ENCODE assay signal across 25 cellular contexts in the genomic region with DNA sequence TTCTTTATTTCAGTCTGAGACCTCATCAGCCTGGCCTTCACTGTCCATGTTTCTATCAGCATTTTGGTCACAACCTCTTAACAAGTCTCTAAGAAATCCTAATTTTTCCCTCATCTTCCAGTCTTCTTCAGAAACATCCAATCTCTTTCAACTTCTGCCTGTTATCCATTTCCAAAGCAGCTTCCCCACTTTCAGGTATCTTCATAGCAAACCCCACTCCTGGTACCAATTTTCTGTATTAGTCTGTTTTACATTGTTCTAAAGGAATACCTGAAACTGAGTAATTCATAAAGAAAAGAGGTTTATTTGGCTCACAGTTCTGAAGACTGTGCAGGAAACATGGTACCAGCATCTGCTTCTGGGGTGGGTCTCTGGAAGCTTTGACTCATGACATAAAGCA. TPM values are rescaled to one million over a fixed set of nuclear protein-coding genes. Genes with fewer than 3 reads are reported as not detected.
DNase-seq lines count a peak whose midpoint lies in the region; ATAC-seq, FAIRE-seq and TF ChIP-seq lines count a peak whose summit lies in the region.
"Had no signal": no experiment of that assay in that cellular context is flagged by ENCODE, and none has a peak within 500 bp of the region (broad histone marks: within the 10 kb centered on the region; RNA-seq: fewer than 3 reads in every experiment).

No MANE protein-coding gene starts in this region.

- H3K9me3 ChIP-seq in HEK293 (ENCODE audit: control insufficient read depth, insufficient read depth, low read depth, low read length) (no peaks in the 10 kb centered on the region), K562 (replicated peaks; ENCODE audit: control insufficient read depth, insufficient read depth, low read depth, low read length) (no peaks in the 10 kb centered on the region), Caco-2 (peaks cover 7% of the 10 kb centered on the region)
- H3K9me3 ChIP-seq: BE2C had no signal

- no peaks in the 10 kb centered on the region for H4K20me1 ChIP-seq in K562 (replicated peaks; ENCODE audit: control insufficient read depth, insufficient read depth, low read length)
- H4K20me1 ChIP-seq: BLaER1 had no signal

- peaks cover 5% of the 10 kb centered on the region for H3K36me3 Mint-ChIP-seq in endothelial cell (ENCODE audit: low read depth, unreplicated experiment)
- no peaks in the 10 kb centered on the region for H3K36me3 Mint-ChIP-seq in Caco-2 (ENCODE audit: insufficient read depth, unreplicated experiment)
- H3K36me3 Mint-ChIP-seq: CD14-positive monocyte; CD4-positive, CD25-positive, alpha-beta regulatory T cell had no signal

- no peak for TF ChIP-seq POLR2A in K562 (conservative IDR thresholded peaks at IDR 0.05)

- no peak overlapping the region for H2AFZ ChIP-seq in K562 (ENCODE audit: low read depth, low read length)

- H3K27ac Mint-ChIP-seq in endothelial cell (ENCODE audit: unreplicated experiment): no peak overlapping the region
- no peak overlapping the region for H3K27ac Mint-ChIP-seq in Caco-2 (ENCODE audit: unreplicated experiment)
- H3K27ac Mint-ChIP-seq: CD14-positive monocyte; CD4-positive, alpha-beta memory T cell; CD4-positive, CD25-positive, alpha-beta regulatory T cell; CD8-positive, alpha-beta memory T cell had no signal

- H3K4me1 ChIP-seq in HEK293 (ENCODE audit: control insufficient read depth, insufficient read depth, low read length) (no peaks in the 10 kb centered on the region), K562 (replicated peaks in 1 of 2; ENCODE audit: control insufficient read depth in 2 of 2, insufficient read depth in 2 of 2, low read length in 2 of 2) (no peaks in the 10 kb centered on the region), Caco-2 (no peaks in the 10 kb centered on the region)
- H3K4me1 ChIP-seq: BE2C, BLaER1 had no signal

- no peak for TF ChIP-seq CTCF in HEK293 (tag by site-specific recombination; IDR thresholded peaks at IDR 0.05)
- no peak for TF ChIP-seq CTCF in K562 (IDR thresholded peaks at IDR 0.05 in 2 of 3, conservative IDR thresholded peaks at IDR 0.05 in 1 of 3; ENCODE audit: insufficient read depth in 2 of 3, low read depth in 1 of 3, low read length in 3 of 3)
- no peak for TF ChIP-seq CTCF in endothelial cell (IDR thresholded peaks at IDR 0.05; ENCODE audit: unreplicated experiment)
- TF ChIP-seq CTCF in Caco-2 (IDR thresholded peaks at IDR 0.05; ENCODE audit: insufficient read depth in 1 of 2, low read depth in 1 of 2, low read length in 1 of 2, severe bottlenecking in 1 of 2, unreplicated experiment in 1 of 2): no peak

- no peak for TF ChIP-seq EP300 in K562 (IDR thresholded peaks at IDR 0.05; ENCODE audit: low read length)

- no peaks in the 10 kb centered on the region for H3K79me2 ChIP-seq in K562 (ENCODE audit: control insufficient read depth, insufficient read depth, low read length)

- in situ Hi-C loops in K562 (cut with MboI): no loop called here

- H3K4me1 Mint-ChIP-seq in endothelial cell (ENCODE audit: unreplicated experiment): no peaks in the 10 kb centered on the region
- no peaks in the 10 kb centered on the region for H3K4me1 Mint-ChIP-seq in Caco-2 (ENCODE audit: low read depth, unreplicated experiment)
- H3K4me1 Mint-ChIP-seq: CD14-positive monocyte; CD4-positive, alpha-beta memory T cell; CD4-positive, CD25-positive, alpha-beta regulatory T cell; CD8-positive, alpha-beta memory T cell had no signal

- H3K9ac ChIP-seq in K562 (ENCODE audit: insufficient read depth in 1 of 2, low read depth in 2 of 2, low read length in 2 of 2): no peak overlapping the region
- H3K9ac ChIP-seq: BLaER1 had no signal

- H3K27me3 Mint-ChIP-seq in endothelial cell (ENCODE audit: unreplicated experiment) (no peaks in the 10 kb centered on the region), Caco-2 (ENCODE audit: insufficient read depth, unreplicated experiment) (peaks cover 8% of the 10 kb centered on the region)

- H3K4me3 ChIP-seq in HEK293 (ENCODE audit: low read depth, low read length) (no peak overlapping the region), K562 (no peak overlapping the region), Caco-2 (ENCODE audit: low read depth, low read length) (no peak overlapping the region)
- H3K4me3 ChIP-seq: BLaER1 had no signal

- TF ChIP-seq RAD21 in K562 (CRISPR knock-in tag; conservative IDR thresholded peaks at IDR 0.05 in 1 of 2, IDR thresholded peaks at IDR 0.05 in 1 of 2): no peak

- H3K27ac ChIP-seq in HEK293 (ENCODE audit: extremely low read depth, low read depth, low read length) (no peak overlapping the region), K562 (ENCODE audit: extremely low read depth, low read depth, low read length) (no peak overlapping the region)
- H3K27ac ChIP-seq: BLaER1 had no signal

- intact Hi-C loops in K562 (cut with micrococcal nuclease) (no loop called here), Caco-2 (cut with micrococcal nuclease; ENCODE audit: unreplicated experiment) (no loop called here)

- no peak for ATAC-seq in K562

- no TSS peak for BruUV-seq in K562 (replicated peaks; lab: Mats Ljungman, UMichigan)
- no TSS peak for BruUV-seq in Caco-2 (replicated peaks; lab: Mats Ljungman, UMichigan)

- no peaks in the 10 kb centered on the region for H3K36me3 ChIP-seq in HEK293 (ENCODE audit: control insufficient read depth in 2 of 2, insufficient read depth in 1 of 2, low read length in 2 of 2)
- no peaks in the 10 kb centered on the region for H3K36me3 ChIP-seq in K562 (ENCODE audit: control insufficient read depth, insufficient read depth, low read length)
- no peaks in the 10 kb centered on the region for H3K36me3 ChIP-seq in Caco-2 (ENCODE audit: control insufficient read depth, insufficient read depth, low read length)
- H3K36me3 ChIP-seq: BE2C, BLaER1 had no signal

- POLR2A ChIA-PET in HEK293 (lab: Yijun Ruan, JAX) (no interaction called here), K562 (lab: Yijun Ruan, JAX) (no interaction called here), Caco-2 (lab: Charles Lee) (no interaction called here)

- no peak for FAIRE-seq in K562 (lab: Jason Lieb, UNC)
- FAIRE-seq: A204.1, D721Med, G401.6, GM12891, GM19239 had no signal

- no peak overlapping the region for H3K4me2 ChIP-seq in K562 (ENCODE audit: insufficient read depth, low read length)
- H3K4me2 ChIP-seq: BLaER1 had no signal

- no peak for DNase-seq in K562 (ENCODE audit: extremely low read depth in 1 of 4, low spot score in 3 of 4)
- no peak for DNase-seq in endothelial cell (ENCODE audit: low spot score)
- no peak for DNase-seq in effector CD4-positive, alpha-beta T cell
- no peak for DNase-seq in Caco-2
- DNase-seq: 8988T; ACHN; BE2C; C1 segment of cervical spinal cord; Calu3; CD4-positive, alpha-beta memory T cell; CD4-positive, CD25-positive, alpha-beta regulatory T cell; CD8-positive, alpha-beta memory T cell; COR-L47; DMS79 treated with DMSO at 0.1 percent for 48 hours; GF-D8 had no signal

- peaks cover 7% of the 10 kb centered on the region for H3K9me3 Mint-ChIP-seq in endothelial cell (ENCODE audit: unreplicated experiment)
- peaks cover 22% of the 10 kb centered on the region for H3K9me3 Mint-ChIP-seq in Caco-2 (ENCODE audit: unreplicated experiment)

- H3K4me3 Mint-ChIP-seq in endothelial cell (ENCODE audit: unreplicated experiment) (peak overlapping the region; percentile 60), Caco-2 (ENCODE audit: unreplicated experiment) (no peak overlapping the region)
- H3K4me3 Mint-ChIP-seq: CD14-positive monocyte; CD4-positive, alpha-beta memory T cell; CD8-positive, alpha-beta memory T cell had no signal

- peaks cover 0 to 4% of the 10 kb centered on the region in 2 experiments; a peak in 3 of 5 replicates for H3K27me3 ChIP-seq in K562 (ENCODE audit: control insufficient read depth in 2 of 2, insufficient read depth in 2 of 2, low read length in 2 of 2)
- 0 out of 2 replicates have a peak, but pooled peaks cover 1% of the 10 kb centered on the region for H3K27me3 ChIP-seq in Caco-2 (replicated peaks; ENCODE audit: control insufficient read depth, insufficient read depth, low read length)
- H3K27me3 ChIP-seq: BLaER1 had no signal

- H3K9me1 ChIP-seq in K562 (ENCODE audit: control insufficient read depth, insufficient read depth, low read length): no peaks in the 10 kb centered on the region

- CTCF ChIA-PET in HEK293 (lab: Yijun Ruan, JAX): no interaction called here
- CTCF ChIA-PET in K562 (lab: Yijun Ruan, JAX; ENCODE audit: low intra/inter-chr PET ratio): no interaction called here
- CTCF ChIA-PET in Caco-2 (lab: Charles Lee): no interaction called here

RNA-seq across cellular contexts. Expression of a gene that starts 8.1 kb away (rescaled TPM):
- total RNA-seq in K562 (2011; cell fraction: chromatin; rRNA removed; ENCODE audit: low replicate concordance): not detected in 2 replicates
- total RNA-seq in K562 (2011; cell fraction: nucleolus; rRNA removed): not detected in 2 replicates
- not detected in 2 replicates for total RNA-seq in K562 (2011; cell fraction: nucleoplasm; rRNA removed)
- total RNA-seq in K562 (2014; rRNA removed) (not detected in 2 replicates), K562 (2014; rRNA removed; fragmentation: Illumina TruSeq; extraction: Trizol) (not detected in 2 replicates), K562 (2015; rRNA removed; fragmentation: Illumina TruSeq; extraction: Trizol) (not detected in 2 replicates), K562 (2021) (not detected in 2 replicates), endothelial cell (ENCODE audit: unreplicated experiment) (not detected), Caco-2 (2022) (not detected in 2 replicates)
- polyA plus RNA-seq in K562 (2011; rRNA removed) (not detected in 2 replicates), K562 (2014; fragmentation: Illumina TruSeq; extraction: Trizol) (not detected in 2 replicates), K562 (2014; fragmentation: Nextera tagmentation; extraction: Ambion mirVana) (not detected), K562 (2014; rRNA removed) (not detected in 2 replicates)
- polyA plus RNA-seq in K562 (2011; cell fraction: cytosol; rRNA removed): not detected in 2 replicates
- polyA plus RNA-seq in K562 (2011; cell fraction: nucleus; rRNA removed): not detected in 2 replicates
- polyA plus RNA-seq in K562 (2012): not detected in 2 replicates
- polyA minus RNA-seq in K562 (2011; rRNA and poly(A)+ RNA removed): not detected in 2 replicates
- polyA minus RNA-seq in K562 (2011; cell fraction: cytosol; rRNA and poly(A)+ RNA removed): not detected in 2 replicates
- polyA minus RNA-seq in K562 (2011; cell fraction: nucleus; rRNA and poly(A)+ RNA removed): not detected in 2 replicates
- total RNA-seq: A673; Calu3; CD4-positive, alpha-beta memory T cell; CD4-positive, CD25-positive, alpha-beta regulatory T cell; CD8-positive, alpha-beta memory T cell had no signal
- polyA plus RNA-seq: AG04450; CD14-positive monocyte; CD4-positive, alpha-beta memory T cell; CD4-positive, CD25-positive, alpha-beta regulatory T cell; CD8-positive, alpha-beta memory T cell had no signal

RNA-seq across cellular contexts. Expression of a gene that starts 21.0 kb away (rescaled TPM):
- 32.9 and 33.2 TPM in 2 replicates for total RNA-seq in K562 (2011; cell fraction: chromatin; rRNA removed; ENCODE audit: low replicate concordance)
- 25.8 and 26.8 TPM in 2 replicates for total RNA-seq in K562 (2011; cell fraction: nucleolus; rRNA removed)
- total RNA-seq in K562 (2011; cell fraction: nucleoplasm; rRNA removed): 25.2 and 28.8 TPM in 2 replicates
- total RNA-seq in K562 (2014; rRNA removed) (11.9 and 12.9 TPM in 2 replicates), K562 (2014; rRNA removed; fragmentation: Illumina TruSeq; extraction: Trizol) (14.4 and 15.3 TPM in 2 replicates), K562 (2015; rRNA removed; fragmentation: Illumina TruSeq; extraction: Trizol) (17.7 and 18.7 TPM in 2 replicates), K562 (2021) (12.7 and 16.5 TPM in 2 replicates), endothelial cell (ENCODE audit: unreplicated experiment) (13.8 TPM), Caco-2 (2022) (25.5 and 27.9 TPM in 2 replicates)
- polyA plus RNA-seq in K562 (2011; rRNA removed) (9.6 and 15.2 TPM in 2 replicates), K562 (2014; fragmentation: Illumina TruSeq; extraction: Trizol) (11.6 and 12.2 TPM in 2 replicates), K562 (2014; fragmentation: Nextera tagmentation; extraction: Ambion mirVana) (1 to 10 TPM; 2.3 to 3.5 TPM), K562 (2014; rRNA removed) (12.7 and 16.4 TPM in 2 replicates)
- polyA plus RNA-seq in K562 (2011; cell fraction: cytosol; rRNA removed): 5.0 and 5.2 TPM in 2 replicates
- polyA plus RNA-seq in K562 (2011; cell fraction: nucleus; rRNA removed): 27.6 and 40.5 TPM in 2 replicates
- 7.2 and 9.9 TPM in 2 replicates for polyA plus RNA-seq in K562 (2012)
- polyA minus RNA-seq in K562 (2011; rRNA and poly(A)+ RNA removed): 10.0 and 14.7 TPM in 2 replicates
- polyA minus RNA-seq in K562 (2011; cell fraction: cytosol; rRNA and poly(A)+ RNA removed): 3.2 and 4.3 TPM in 2 replicates
- polyA minus RNA-seq in K562 (2011; cell fraction: nucleus; rRNA and poly(A)+ RNA removed): 21.9 and 22.8 TPM in 2 replicates

RNA-seq across cellular contexts. Expression of a gene that starts 43.7 kb away (rescaled TPM):
- not detected in 2 replicates for total RNA-seq in K562 (2011; cell fraction: chromatin; rRNA removed; ENCODE audit: low replicate concordance)
- not detected in 2 replicates for total RNA-seq in K562 (2011; cell fraction: nucleolus; rRNA removed)
- not detected in 2 replicates for total RNA-seq in K562 (2011; cell fraction: nucleoplasm; rRNA removed)
- total RNA-seq in K562 (2014; rRNA removed): not detected in 2 replicates
- total RNA-seq in K562 (2014; rRNA removed; fragmentation: Illumina TruSeq; extraction: Trizol): not detected in 2 replicates
- total RNA-seq in K562 (2015; rRNA removed; fragmentation: Illumina TruSeq; extraction: Trizol): not detected in 2 replicates
- not detected in 2 replicates for total RNA-seq in K562 (2021)
- not detected in 2 replicates for polyA plus RNA-seq in K562 (2011; rRNA removed)
- polyA plus RNA-seq in K562 (2011; cell fraction: cytosol; rRNA removed): not detected in 2 replicates
- polyA plus RNA-seq in K562 (2011; cell fraction: nucleus; rRNA removed): not detected in 2 replicates
- not detected in 2 replicates for polyA plus RNA-seq in K562 (2012)
- polyA plus RNA-seq in K562 (2014; fragmentation: Illumina TruSeq; extraction: Trizol): not detected in 2 replicates
- polyA plus RNA-seq in K562 (2014; fragmentation: Nextera tagmentation; extraction: Ambion mirVana): not detected
- polyA plus RNA-seq in K562 (2014; rRNA removed): not detected in 2 replicates
- polyA minus RNA-seq in K562 (2011; rRNA and poly(A)+ RNA removed): not detected in 2 replicates
- not detected in 2 replicates for polyA minus RNA-seq in K562 (2011; cell fraction: cytosol; rRNA and poly(A)+ RNA removed)
- polyA minus RNA-seq in K562 (2011; cell fraction: nucleus; rRNA and poly(A)+ RNA removed): not detected in 2 replicates
- not detected for total RNA-seq in endothelial cell (ENCODE audit: unreplicated experiment)
- not detected in 2 replicates for total RNA-seq in Caco-2 (2022)
- total RNA-seq: A673; Calu3; CD4-positive, alpha-beta memory T cell; CD4-positive, CD25-positive, alpha-beta regulatory T cell; CD8-positive, alpha-beta memory T cell had no signal
- polyA plus RNA-seq: AG04450; CD14-positive monocyte; CD4-positive, alpha-beta memory T cell; CD4-positive, CD25-positive, alpha-beta regulatory T cell; CD8-positive, alpha-beta memory T cell had no signal
